ENCODE assay signal across 11 cellular contexts in the genomic region with DNA sequence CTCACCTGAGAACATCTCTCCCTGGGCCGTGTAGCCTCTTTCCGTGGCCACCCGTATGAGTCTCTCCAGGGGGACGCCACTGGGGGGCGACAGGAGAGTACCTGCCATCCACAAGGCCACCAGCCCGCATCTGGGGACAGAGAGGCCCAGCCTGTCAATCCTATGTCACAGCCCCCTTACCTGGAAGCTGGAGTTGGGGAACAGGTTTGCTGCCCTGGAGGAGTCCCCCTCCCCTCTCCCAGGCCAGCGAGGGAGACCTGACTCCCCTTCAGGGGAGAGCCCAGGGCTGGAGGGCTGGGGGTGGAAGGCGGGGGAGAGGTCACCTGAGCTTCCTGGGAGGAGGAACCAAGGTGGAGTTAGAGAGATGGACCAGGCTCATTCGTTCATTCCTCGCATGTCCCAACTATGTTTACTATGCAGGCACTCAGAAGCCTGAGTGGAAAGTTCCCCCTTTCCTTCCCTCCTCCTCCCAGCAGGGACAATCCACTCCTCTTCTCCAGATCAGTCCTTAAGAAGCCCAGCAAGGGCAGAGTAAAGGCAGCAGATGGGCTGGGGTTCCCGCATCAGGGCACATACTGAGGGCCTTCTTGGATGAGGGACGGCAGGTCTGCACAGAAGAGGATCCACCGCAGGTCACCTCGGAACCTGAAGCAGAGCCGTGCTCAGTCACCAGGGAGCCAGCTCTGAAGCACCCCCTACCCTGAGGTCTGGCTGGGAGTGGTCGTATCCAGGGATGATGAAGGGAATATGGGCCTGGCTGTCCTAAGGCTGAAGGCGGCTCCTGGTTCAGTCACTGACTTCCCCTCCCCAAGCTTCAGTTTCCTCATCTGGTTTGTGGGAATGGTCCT. TPM values are rescaled to one million over a fixed set of nuclear protein-coding genes. Genes with fewer than 3 reads are reported as not detected.
DNase-seq lines count a peak whose midpoint lies in the region; ATAC-seq lines count a peak whose summit lies in the region.
"Had no signal": no experiment of that assay in that cellular context is flagged by ENCODE, and none has a peak within 500 bp of the region (broad histone marks: within the 10 kb centered on the region; RNA-seq: fewer than 3 reads in every experiment).

No MANE protein-coding gene starts in this region.

- H3K9me3 Mint-ChIP-seq in activated T-cell treated with anti-CD3 and anti-CD28 coated beads, Interleukin-2, amount 50 U/mL, for 72 hours, result no peaks in the 10 kb centered on the region
- H3K9me3 Mint-ChIP-seq in activated CD4-positive, alpha-beta memory T cell treated with anti-CD3 and anti-CD28 coated beads for 36 hours, result no peaks in the 10 kb centered on the region
- H3K9me3 Mint-ChIP-seq: T-helper 1 cell treated with Interleukin-12 subunit alpha and Interleukin-12 subunit beta and Interleukin-4 antibody, amounts not matched to agents 30 μg/mL and 1 μg/mL, for 36 hours had no signal

- H3K4me1 ChIP-seq in thymus (ENCODE audit: control insufficient read depth, insufficient read depth, low read length), result peaks cover 3% of the 10 kb centered on the region

- H3K9me3 ChIP-seq in iPS-18c (ENCODE audit: control insufficient read depth, insufficient read depth, low read length), result no peaks in the 10 kb centered on the region
- no peaks in the 10 kb centered on the region for H3K9me3 ChIP-seq in thymus (ENCODE audit: control insufficient read depth)
- H3K9me3 ChIP-seq: BE2C had no signal

- no peaks in the 10 kb centered on the region for H3K36me3 Mint-ChIP-seq in activated T-cell treated with anti-CD3 and anti-CD28 coated beads, Interleukin-2, amount 50 U/mL, for 72 hours (ENCODE audit: insufficient read depth in 2 of 2)
- H3K36me3 Mint-ChIP-seq in activated CD4-positive, alpha-beta memory T cell treated with anti-CD3 and anti-CD28 coated beads for 36 hours, result no peaks in the 10 kb centered on the region

- WGBS in thymus, result 93% methylated on average over 17 of the region's 17 CpGs

- no peak overlapping the region for H3K4me3 Mint-ChIP-seq in activated T-cell treated with anti-CD3 and anti-CD28 coated beads, Interleukin-2, amount 50 U/mL, for 72 hours
- H3K4me3 Mint-ChIP-seq in activated CD4-positive, alpha-beta memory T cell treated with anti-CD3 and anti-CD28 coated beads for 36 hours, result no peak overlapping the region
- H3K4me3 Mint-ChIP-seq: T-helper 1 cell treated with Interleukin-12 subunit alpha and Interleukin-12 subunit beta and Interleukin-4 antibody, amounts not matched to agents 30 μg/mL and 1 μg/mL, for 36 hours had no signal

- peak; percentile 43 to 51 for DNase-seq in activated T-cell treated with anti-CD3 and anti-CD28 coated beads, Interleukin-2, amount 50 U/mL, for 72 hours
- DNase-seq in activated T-cell treated with anti-CD3 and anti-CD28 coated beads for 4 hours (no peak), NCI-H128 (lab: John Stamatoyannopoulos, UW; ENCODE audit: unreplicated experiment) (no peak), DMS 273 (lab: John Stamatoyannopoulos, UW; ENCODE audit: unreplicated experiment) (no peak), SW480 (ENCODE audit: low spot score) (no peak)
- DNase-seq in activated CD4-positive, alpha-beta memory T cell treated with anti-CD3 and anti-CD28 coated beads for 36 hours, result peak; percentile 61
- DNase-seq: BE2C, caudate nucleus had no signal

- H3K36me3 ChIP-seq in thymus (ENCODE audit: control insufficient read depth, insufficient read depth), result peaks cover 11% of the 10 kb centered on the region
- H3K36me3 ChIP-seq: BE2C had no signal

- POLR2A ChIA-PET in activated CD4-positive, alpha-beta memory T cell treated with anti-CD3 and anti-CD28 coated beads for 36 hours (lab: Charles Lee), result interaction anchor here (0.6 to 1.7 kb wide), 5 partner anchors 15 to 76 kb away, joined by 3 to 7 read pairs (median 3); a partner anchor contains a TSS

- H3K27me3 Mint-ChIP-seq in activated T-cell treated with anti-CD3 and anti-CD28 coated beads, Interleukin-2, amount 50 U/mL, for 72 hours (ENCODE audit: low read depth), result no peaks in the 10 kb centered on the region
- no peaks in the 10 kb centered on the region for H3K27me3 Mint-ChIP-seq in activated CD4-positive, alpha-beta memory T cell treated with anti-CD3 and anti-CD28 coated beads for 36 hours

- no peaks in the 10 kb centered on the region for H3K27me3 ChIP-seq in thymus (ENCODE audit: control insufficient read depth, insufficient read depth)
- H3K27me3 ChIP-seq: BE2C had no signal

- CTCF ChIA-PET in activated CD4-positive, alpha-beta memory T cell treated with anti-CD3 and anti-CD28 coated beads for 36 hours (lab: Charles Lee), result interaction anchor here (1.0 to 6.6 kb wide), 6 partner anchors 11 to 82 kb away, joined by 3 to 27 read pairs (median 4); a partner anchor contains a TSS

- peak; percentile 60 to 62 for ATAC-seq in activated T-cell treated with anti-CD3 and anti-CD28 coated beads, Interleukin-2, amount 50 U/mL, for 72 hours (replicated peaks in 1 of 2)

- no peak overlapping the region for H3K27ac Mint-ChIP-seq in activated T-cell treated with anti-CD3 and anti-CD28 coated beads, Interleukin-2, amount 50 U/mL, for 72 hours
- no peak overlapping the region for H3K27ac Mint-ChIP-seq in activated CD4-positive, alpha-beta memory T cell treated with anti-CD3 and anti-CD28 coated beads for 36 hours
- H3K27ac Mint-ChIP-seq: T-helper 1 cell treated with Interleukin-12 subunit alpha and Interleukin-12 subunit beta and Interleukin-4 antibody, amounts not matched to agents 30 μg/mL and 1 μg/mL, for 36 hours had no signal

- intact Hi-C loops in activated CD4-positive, alpha-beta memory T cell treated with anti-CD3 and anti-CD28 coated beads for 36 hours (cut with micrococcal nuclease), result no loop called here

- H3K27ac ChIP-seq in thymus (ENCODE audit: low read depth), result peak overlapping the region; percentile 11

- H3K4me3 ChIP-seq in iPS-18c (ENCODE audit: insufficient read depth, low read depth, low read length) (peak overlapping the region; percentile 28; the same call in 1 of the 2 replicates), thymus (ENCODE audit: low read length) (no peak overlapping the region)

- peaks cover 17% of the 10 kb centered on the region for H3K4me1 Mint-ChIP-seq in activated T-cell treated with anti-CD3 and anti-CD28 coated beads, Interleukin-2, amount 50 U/mL, for 72 hours (ENCODE audit: low read depth)
- H3K4me1 Mint-ChIP-seq in activated CD4-positive, alpha-beta memory T cell treated with anti-CD3 and anti-CD28 coated beads for 36 hours (ENCODE audit: low read depth), result peaks cover 11% of the 10 kb centered on the region

RNA-seq across cellular contexts. Expression of a gene that starts 5.5 kb away (rescaled TPM):
- 10 to 100 TPM; 32.8 to 45.1 TPM for total RNA-seq in activated T-cell treated with anti-CD3 and anti-CD28 coated beads, Interleukin-2, amount 50 U/mL, for 72 hours
- 10 to 100 TPM; 14.1 to 15.8 TPM for total RNA-seq in activated CD4-positive, alpha-beta memory T cell treated with anti-CD3 and anti-CD28 coated beads for 36 hours
- 7.4 TPM for polyA plus RNA-seq in thymus

RNA-seq across cellular contexts. Expression of a gene that starts 6.2 kb away (rescaled TPM):
- total RNA-seq in activated T-cell treated with anti-CD3 and anti-CD28 coated beads, Interleukin-2, amount 50 U/mL, for 72 hours, result 100 to 1,000 TPM; 201 to 290 TPM
- total RNA-seq in activated CD4-positive, alpha-beta memory T cell treated with anti-CD3 and anti-CD28 coated beads for 36 hours, result 100 to 1,000 TPM; 241 to 253 TPM
- 58.4 TPM for polyA plus RNA-seq in thymus

RNA-seq across cellular contexts. Expression of a gene that starts 27.9 kb away (rescaled TPM):
- total RNA-seq in activated T-cell treated with anti-CD3 and anti-CD28 coated beads, Interleukin-2, amount 50 U/mL, for 72 hours, result 10 to 100 TPM; 14.4 to 15.1 TPM
- 1 to 10 TPM; 6.4 TPM for total RNA-seq in activated CD4-positive, alpha-beta memory T cell treated with anti-CD3 and anti-CD28 coated beads for 36 hours
- polyA plus RNA-seq in thymus, result 35.5 TPM

RNA-seq across cellular contexts. Expression of a gene that starts 28.1 kb away (rescaled TPM):
- 10 to 100 TPM; 45.4 to 58.6 TPM for total RNA-seq in activated T-cell treated with anti-CD3 and anti-CD28 coated beads, Interleukin-2, amount 50 U/mL, for 72 hours
- 10 to 100 TPM; 31.7 to 36.3 TPM for total RNA-seq in activated CD4-positive, alpha-beta memory T cell treated with anti-CD3 and anti-CD28 coated beads for 36 hours
- 40.1 TPM for polyA plus RNA-seq in thymus

RNA-seq across cellular contexts. Expression of a gene that starts 30.5 kb away (rescaled TPM):
- 1 to 10 TPM in 1 of 2 donors, under 1 TPM in 1; 0.97 to 1.1 TPM for total RNA-seq in activated T-cell treated with anti-CD3 and anti-CD28 coated beads, Interleukin-2, amount 50 U/mL, for 72 hours
- under 1 TPM in 1 of 2 experiments, not detected in 1; 1.00 TPM for total RNA-seq in activated CD4-positive, alpha-beta memory T cell treated with anti-CD3 and anti-CD28 coated beads for 36 hours
- 38.7 TPM for polyA plus RNA-seq in thymus

Comparison
In these comparisons a context has a peak if more than half of its experiments do, and no peak if none do; other contexts are left out.
1. DNase-seq: peak in activated T-cell treated with anti-CD3 and anti-CD28 coated beads, Interleukin-2, amount 50 U/mL, for 72 hours (2 of 2) and activated CD4-positive, alpha-beta memory T cell treated with anti-CD3 and anti-CD28 coated beads for 36 hours (single experiment); none in activated T-cell treated with anti-CD3 and anti-CD28 coated beads for 4 hours (single experiment), NCI-H128 (single experiment), DMS 273 (single experiment) and SW480 (single experiment).